ENCODE assay signal across 27 cellular contexts in genomic region chr18:1872274-1872673, GRCh38.
"Had no signal": no experiment of that assay in that cellular context is flagged by ENCODE, and none has a peak within 500 bp of the region (broad histone marks: within the 10 kb centered on the region; RNA-seq: fewer than 3 reads in every experiment).

No MANE protein-coding gene starts in this region.

- H3K27me3 ChIP-seq: neutrophil, pancreas, right atrium auricular region, spleen, stomach, thyroid gland, tibial nerve, upper lobe of left lung, vagina had no signal

- H3K36me3 ChIP-seq: neutrophil, pancreas, prostate gland, right atrium auricular region, spleen, stomach, thoracic aorta, thyroid gland, tibial nerve, upper lobe of left lung, vagina had no signal

- FAIRE-seq: pancreas, urothelium cell line had no signal

- H3K27ac ChIP-seq: neutrophil, pancreas, prostate gland, right atrium auricular region, skin epidermis, spleen, stomach, thoracic aorta, thyroid gland, tibial nerve, upper lobe of left lung, vagina had no signal

- ATAC-seq: naive thymus-derived CD8-positive, alpha-beta T cell; natural killer cell treated with Interleukin-12 subunit alpha and Interleukin-12 subunit beta and Interleukin-15 and Interleukin-18, amount 100 ng/mL, for 72 hours; pancreas; sciatic nerve; stimulated activated effector memory CD8-positive, alpha-beta T cell treated with anti-CD3 and anti-CD28 coated beads, Interleukin-12 subunit alpha, Interleukin-12 subunit beta, amount 100 ng/mL, for 72 hours; stimulated activated naive B cell treated with anti-CD40 and anti-IgM and Interleukin-4, amounts not matched to agents 10 μg/mL and 1 μg/mL and 100 μg/mL, for 72 hours had no signal

- H3K4me1 ChIP-seq: pancreas, prostate gland, right atrium auricular region, spleen, stomach, thyroid gland, tibial nerve, upper lobe of left lung, vagina had no signal

- DNase-seq: naive thymus-derived CD8-positive, alpha-beta T cell; nephron progenitor cell; nucleus accumbens; pancreas; retina; spleen; stimulated activated CD4-positive, alpha-beta T cell treated with anti-CD3 and anti-CD28 coated beads, Interleukin-12 subunit alpha, Interleukin-12 subunit beta, amount 100 ng/mL, for 4 hours; stimulated activated CD4-positive, alpha-beta T cell treated with anti-CD3 and anti-CD28 coated beads, Interleukin-1b, Interleukin-23, amount 100 ng/mL, for 48 hours; stimulated activated CD4-positive, alpha-beta T cell treated with anti-CD3 and anti-CD28 coated beads, Interleukin-4, amount 100 ng/mL, for 24 hours; stimulated activated naive B cell treated with anti-CD40 and anti-IgM and Interleukin-4, amounts not matched to agents 10 μg/mL and 1 μg/mL and 100 μg/mL, for 72 hours; stimulated activated naive CD4-positive, alpha-beta T cell treated with Interleukin-2 at 50 U/mL for 16 hours; stomach; thyroid gland; trophoblast cell; upper lobe of left lung had no signal

- H3K9me3 ChIP-seq: neutrophil, pancreas, prostate gland, right atrium auricular region, spleen, stomach, thoracic aorta, thyroid gland, tibial nerve, upper lobe of left lung, vagina had no signal

- H3K4me3 ChIP-seq: pancreas, prostate gland, right atrium auricular region, skin epidermis, smooth muscle cell, spleen, stomach, thoracic aorta, thyroid gland, tibial nerve, upper lobe of left lung, vagina had no signal

- H3K4me2 ChIP-seq: smooth muscle cell had no signal
